In genomic region chr16:56717532-56717931, GRCh38 we compare ENCODE assay signal across 9 cellular contexts. TPM values are rescaled to one million over a fixed set of nuclear protein-coding genes. Genes with fewer than 3 reads are reported as not detected.
"Had no signal": no experiment of that assay in that cellular context is flagged by ENCODE, and none has a peak within 500 bp of the region (broad histone marks: within the 10 kb centered on the region; RNA-seq: fewer than 3 reads in every experiment).

No MANE protein-coding gene starts in this region.

RNA-seq across cellular contexts. Expression of gene MT1H, which starts 47.9 kb away (rescaled TPM):
- total RNA-seq: LHCN-M2, MCF 10A, NCI-H460, OCI-LY7, PC-9, Right ventricle myocardium inferior, RPMI7951, SJCRH30, SK-MEL-5 had no signal

RNA-seq across cellular contexts. Expression of gene MT1G, which starts 49.7 kb away (rescaled TPM):
- total RNA-seq: MCF 10A, NCI-H460, OCI-LY7, PC-9, Right ventricle myocardium inferior, SJCRH30, SK-MEL-5 had no signal

RNA-seq across cellular contexts. Expression of gene MT1F, which starts 59.8 kb away (rescaled TPM):
- total RNA-seq: LHCN-M2, SJCRH30, SK-MEL-5 had no signal
